In genomic region chr3:119175869-119176756, GRCh38 we compare ENCODE assay signal across 18 cellular contexts. TPM values are rescaled to one million over a fixed set of nuclear protein-coding genes. Genes with fewer than 3 reads are reported as not detected.
A peak's percentile ranks its signal among the peaks of the same experiment; 100 is the strongest.
DNase-seq lines count a peak whose midpoint lies in the region; ATAC-seq and TF ChIP-seq lines count a peak whose summit lies in the region.
"Had no signal": no experiment of that assay in that cellular context is flagged by ENCODE, and none has a peak within 500 bp of the region (broad histone marks: within the 10 kb centered on the region; RNA-seq: fewer than 3 reads in every experiment).

No MANE protein-coding gene starts in this region.

- no peak overlapping the region for H3K4ac ChIP-seq in trophoblast cell (ENCODE audit: low read depth, low read length)

- peak; percentile 92 for DNase-seq in Caki2 (ENCODE audit: low read depth)
- DNase-seq in RWPE1 (ENCODE audit: low spot score): peak; percentile 79
- no peak for DNase-seq in esophagus squamous epithelium (lab: John Stamatoyannopoulos, UW)
- peak; percentile 53 to 69 for DNase-seq in trophoblast cell
- no peak for DNase-seq in activated CD4-positive, alpha-beta T cell treated with anti-CD3 and anti-CD28 coated beads for 4 hours
- no peak for DNase-seq in natural killer cell
- no peak for DNase-seq in EL
- DNase-seq: H9, head of caudate nucleus, NCI-H1436 treated with DMSO at 0.1 percent for 48 hours, NCI-H69, SJCRH30 had no signal

- no peaks in the 10 kb centered on the region for H3K4me1 Mint-ChIP-seq in natural killer cell

- H3K18ac ChIP-seq in trophoblast cell (ENCODE audit: low read length): no peak overlapping the region

- intact Hi-C loops in esophagus squamous epithelium (cut with DNase I): no loop called here
- intact Hi-C loops in natural killer cell (cut with micrococcal nuclease): no loop called here

- POLR2A ChIA-PET in RWPE1 (lab: Yijun Ruan, JAX; ENCODE audit: low non-redundant PET): no interaction called here

- H3K14ac ChIP-seq in trophoblast cell (ENCODE audit: low read length): no peak overlapping the region

- ATAC-seq in GM19467 (IDR thresholded peaks at IDR 0.05; ENCODE audit: unreplicated experiment): no peak
- ATAC-seq in natural killer cell: no peak

- H3K9ac ChIP-seq in trophoblast cell (ENCODE audit: low read length): no peak overlapping the region
- H3K9ac ChIP-seq: BLaER1 had no signal

- H3K9me3 ChIP-seq in esophagus squamous epithelium (no peaks in the 10 kb centered on the region), trophoblast cell (ENCODE audit: insufficient read depth, low read depth, low read length) (no peaks in the 10 kb centered on the region)
- H3K9me3 ChIP-seq: BLaER1, neutrophil, SJCRH30 had no signal

- H3K9me3 Mint-ChIP-seq in natural killer cell: no peaks in the 10 kb centered on the region
- H3K9me3 Mint-ChIP-seq: H9 had no signal

- H3K4me3 Mint-ChIP-seq in natural killer cell: no peak overlapping the region
- H3K4me3 Mint-ChIP-seq: activated naive CD8-positive, alpha-beta T cell; H9 had no signal

- H3K27ac Mint-ChIP-seq in natural killer cell: no peak overlapping the region
- H3K27ac Mint-ChIP-seq: activated naive CD8-positive, alpha-beta T cell; H9 had no signal

- H3K36me3 Mint-ChIP-seq in natural killer cell: no peaks in the 10 kb centered on the region
- H3K36me3 Mint-ChIP-seq: activated naive CD8-positive, alpha-beta T cell had no signal

- no peak overlapping the region for H2AK5ac ChIP-seq in trophoblast cell (ENCODE audit: low read length)

- WGBS in esophagus squamous epithelium, 2 donors: 47 to 53% methylated on average over 10 of the region's 10 CpGs
- no CpG with 5 or more reads among the region's 10 CpGs for WGBS in trophoblast cell (ENCODE audit: extremely low coverage, insufficient coverage, insufficient read length)

- H2BK12ac ChIP-seq in trophoblast cell (ENCODE audit: low read length): no peak overlapping the region

- no peaks in the 10 kb centered on the region for H3K36me3 ChIP-seq in esophagus squamous epithelium
- H3K36me3 ChIP-seq in trophoblast cell (ENCODE audit: control insufficient read depth in 1 of 2, insufficient read depth in 2 of 2, low read length in 2 of 2): no peaks in the 10 kb centered on the region
- H3K36me3 ChIP-seq: BLaER1, neutrophil, SJCRH30 had no signal

- H3K4me1 ChIP-seq in esophagus squamous epithelium (peaks cover 0 to 18% (median 0%) of the 10 kb centered on the region in 3 donors), trophoblast cell (ENCODE audit: control insufficient read depth in 1 of 2, insufficient read depth in 2 of 2, low read length in 2 of 2) (no peaks in the 10 kb centered on the region)
- H3K4me1 ChIP-seq: BLaER1, SJCRH30 had no signal

- peaks cover 3 to 35% of the 10 kb centered on the region in 2 donors for H3K27me3 Mint-ChIP-seq in natural killer cell (ENCODE audit: low read depth in 2 of 2)

- no peak overlapping the region for H4K8ac ChIP-seq in trophoblast cell (ENCODE audit: low read depth, low read length)

- H4K91ac ChIP-seq in trophoblast cell (ENCODE audit: low read depth, low read length): no peak overlapping the region

- H3K23ac ChIP-seq in trophoblast cell (ENCODE audit: low read length): no peak overlapping the region

- H3K4me3 ChIP-seq in esophagus squamous epithelium: no peak overlapping the region
- H3K4me3 ChIP-seq in trophoblast cell (ENCODE audit: low read depth, low read length): no peak overlapping the region
- H3K4me3 ChIP-seq: BLaER1, SJCRH30 had no signal

- no peak for TF ChIP-seq CTCF in RWPE1 (conservative IDR thresholded peaks at IDR 0.05; ENCODE audit: low read depth)
- no peak for TF ChIP-seq CTCF in esophagus squamous epithelium (IDR thresholded peaks at IDR 0.05)
- TF ChIP-seq CTCF in natural killer cell (IDR thresholded peaks at IDR 0.05): no peak

- no peak overlapping the region for H2BK5ac ChIP-seq in trophoblast cell (ENCODE audit: low read depth, low read length, poor library complexity)

- H3K4me2 ChIP-seq in trophoblast cell (ENCODE audit: low read length): no peak overlapping the region
- H3K4me2 ChIP-seq: BLaER1 had no signal

- H3K27me3 ChIP-seq in esophagus squamous epithelium (no peaks in the 10 kb centered on the region), trophoblast cell (ENCODE audit: insufficient read depth, low read length) (no peaks in the 10 kb centered on the region)
- H3K27me3 ChIP-seq: BLaER1 had no signal

- no peaks in the 10 kb centered on the region for H3K79me2 ChIP-seq in trophoblast cell (ENCODE audit: control insufficient read depth, insufficient read depth, low read length, poor library complexity)

- H4K12ac ChIP-seq in trophoblast cell (ENCODE audit: low read depth, low read length): no peak overlapping the region

- H3K27ac ChIP-seq in RWPE1: peak overlapping the region; percentile 66
- H3K27ac ChIP-seq in esophagus squamous epithelium: peak overlapping the region; percentile 55 to 84 (median 74)
- H3K27ac ChIP-seq in trophoblast cell (ENCODE audit: low read depth, low read length): no peak overlapping the region
- H3K27ac ChIP-seq: BLaER1, neutrophil, SJCRH30 had no signal

- no peak overlapping the region for H2BK120ac ChIP-seq in trophoblast cell (ENCODE audit: insufficient read depth, low read length, poor library complexity)

- no peaks in the 10 kb centered on the region for H3K79me1 ChIP-seq in trophoblast cell (ENCODE audit: low read length)

- CTCF ChIA-PET in RWPE1 (lab: Yijun Ruan, JAX): no interaction called here

- TF ChIP-seq POLR2A in esophagus squamous epithelium (IDR thresholded peaks at IDR 0.05): no peak

- in situ Hi-C loops in Caki2 (cut with HindIII; ENCODE audit: low pct_unique_long_range_greater_than_20kb, low sequenced_read_pairs): no loop called here

- H2AFZ ChIP-seq in trophoblast cell (ENCODE audit: insufficient read depth, low read length, poor library complexity): no peak overlapping the region

RNA-seq across cellular contexts. Expression of gene UPK1B, which starts 2.7 kb away (rescaled TPM):
- 31.7 and 44.0 TPM in 2 replicates for total RNA-seq in Caki2 (2014; rRNA removed; shearing (Covaris generic); ENCODE audit: low replicate concordance)
- total RNA-seq in esophagus squamous epithelium (1 to 10 TPM in 3 of 4 donors, under 1 TPM in 1; 0.26 to 5.9 (median 2.6) TPM), natural killer cell (not detected)
- polyA plus RNA-seq in trophoblast cell (2013): 0.14 and 0.19 TPM in 2 replicates
- total RNA-seq: dermis microvascular lymphatic vessel endothelial cell, SJCRH30 had no signal

RNA-seq across cellular contexts. Expression of gene TEX55, which starts 30.1 kb away (rescaled TPM):
- not detected in 2 replicates for total RNA-seq in Caki2 (2014; rRNA removed; shearing (Covaris generic); ENCODE audit: low replicate concordance)
- total RNA-seq in esophagus squamous epithelium: not detected
- not detected in 2 replicates for polyA plus RNA-seq in trophoblast cell (2013)
- total RNA-seq in natural killer cell: not detected
- total RNA-seq: dermis microvascular lymphatic vessel endothelial cell, H9, lower leg skin had no signal

Comparison
In these comparisons a context has a peak if more than half of its experiments do, and no peak if none do; other contexts are left out.
1. DNase-seq: peak in Caki2 (single experiment), RWPE1 (single experiment) and trophoblast cell (2 of 2); none in esophagus squamous epithelium (single experiment), activated CD4-positive, alpha-beta T cell treated with anti-CD3 and anti-CD28 coated beads for 4 hours (0 of 2), natural killer cell (single experiment) and EL (single experiment).